ENCODE assay signal across 2 cellular contexts in genomic region chr10:46377022-46377421, GRCh38. TPM values are rescaled to one million over a fixed set of nuclear protein-coding genes. Genes with fewer than 3 reads are reported as not detected.
"Had no signal": no experiment of that assay in that cellular context is flagged by ENCODE, and none has a peak within 500 bp of the region (broad histone marks: within the 10 kb centered on the region; RNA-seq: fewer than 3 reads in every experiment).

No MANE protein-coding gene starts in this region.

RNA-seq across cellular contexts. Expression of gene ANXA8L1, which starts 1.4 kb away (rescaled TPM):
- total RNA-seq: HepG2, NCI-H460 had no signal
- polyA plus RNA-seq: HepG2 had no signal
